ENCODE assay signal across 9 cellular contexts in genomic region chr7:32587431-32587948, GRCh38.
DNase-seq lines count a peak whose midpoint lies in the region; ATAC-seq and TF ChIP-seq lines count a peak whose summit lies in the region.
"Had no signal": no experiment of that assay in that cellular context is flagged by ENCODE, and none has a peak within 500 bp of the region (broad histone marks: within the 10 kb centered on the region; RNA-seq: fewer than 3 reads in every experiment).

No MANE protein-coding gene starts in this region.

- intact Hi-C loops in right lobe of liver (cut with DNase I), result no loop called here

- H3K9me3 Mint-ChIP-seq in stimulated activated naive CD8-positive, alpha-beta T cell treated with anti-CD3 and anti-CD28 coated beads, Interleukin-15, Interleukin-2, amounts not matched to agents 100 ng/mL and 50 ng/mL, for 24 hours, result no peaks in the 10 kb centered on the region
- H3K9me3 Mint-ChIP-seq: activated B cell treated with CpG ODN at 0.5 μM for 24 hours had no signal

- TF ChIP-seq CTCF in cardiac fibroblast (IDR thresholded peaks at IDR 0.05; ENCODE audit: low read depth, low read length) (no peak), right lobe of liver (IDR thresholded peaks at IDR 0.05) (no peak)

- H3K9me3 ChIP-seq in right lobe of liver, result no peaks in the 10 kb centered on the region

- H3K4me1 ChIP-seq in right lobe of liver, result no peaks in the 10 kb centered on the region

- H3K27ac ChIP-seq in right lobe of liver, result peak overlapping the region in 2 of 3 donors; percentile 4 to 63

- no peak overlapping the region for H3K4me3 Mint-ChIP-seq in stimulated activated naive CD8-positive, alpha-beta T cell treated with anti-CD3 and anti-CD28 coated beads, Interleukin-15, Interleukin-2, amounts not matched to agents 100 ng/mL and 50 ng/mL, for 24 hours
- H3K4me3 Mint-ChIP-seq: activated B cell treated with CpG ODN at 0.5 μM for 24 hours had no signal

- H3K27me3 ChIP-seq in right lobe of liver, result no peaks in the 10 kb centered on the region

- peaks cover 24% of the 10 kb centered on the region for H3K4me1 Mint-ChIP-seq in stimulated activated naive CD8-positive, alpha-beta T cell treated with anti-CD3 and anti-CD28 coated beads, Interleukin-15, Interleukin-2, amounts not matched to agents 100 ng/mL and 50 ng/mL, for 24 hours (ENCODE audit: low read depth)
- H3K4me1 Mint-ChIP-seq: activated B cell treated with CpG ODN at 0.5 μM for 24 hours had no signal

- H3K36me3 Mint-ChIP-seq in stimulated activated naive CD8-positive, alpha-beta T cell treated with anti-CD3 and anti-CD28 coated beads, Interleukin-15, Interleukin-2, amounts not matched to agents 100 ng/mL and 50 ng/mL, for 24 hours (ENCODE audit: low read depth), result peaks cover 47% of the 10 kb centered on the region

- no peak for DNase-seq in stimulated activated naive CD8-positive, alpha-beta T cell treated with anti-CD3 and anti-CD28 coated beads, Interleukin-15, Interleukin-2, amounts not matched to agents 100 U/mL and 50 U/mL, for 24 hours
- DNase-seq in cardiac fibroblast (ENCODE audit: low read depth in 2 of 2), result peak; percentile 93 to 94
- no peak for DNase-seq in right lobe of liver
- DNase-seq in NCI-H748 (lab: John Stamatoyannopoulos, UW; ENCODE audit: unreplicated experiment), result no peak
- DNase-seq in UCSD-AML1 (lab: John Stamatoyannopoulos, UW; ENCODE audit: unreplicated experiment), result no peak
- DNase-seq in activated CD4-positive, alpha-beta T cell treated with anti-CD3 and anti-CD28 coated beads for 1 hour, result no peak
- DNase-seq: activated B cell treated with CpG ODN at 0.5 μM for 24 hours had no signal

- TF ChIP-seq POLR2A in right lobe of liver (IDR thresholded peaks at IDR 0.05), result no peak

- H3K36me3 ChIP-seq in right lobe of liver, result peaks cover 0 to 30% (median 9%) of the 10 kb centered on the region in 4 donors

- 59% methylated on average over 9 of the region's 9 CpGs for WGBS in right lobe of liver (ENCODE audit: insufficient coverage, low coverage, low lambda C conversion rate, missing lambda C conversion rate)

- peak overlapping the region; percentile 85 for H3K27ac Mint-ChIP-seq in stimulated activated naive CD8-positive, alpha-beta T cell treated with anti-CD3 and anti-CD28 coated beads, Interleukin-15, Interleukin-2, amounts not matched to agents 100 ng/mL and 50 ng/mL, for 24 hours
- H3K27ac Mint-ChIP-seq: activated B cell treated with CpG ODN at 0.5 μM for 24 hours had no signal

- H3K4me3 ChIP-seq in cardiac fibroblast (replicated peaks in 1 of 2; ENCODE audit: low read depth in 2 of 2, low read length in 2 of 2), result peak overlapping the region in 1 of 2 donors; percentile 7
- H3K4me3 ChIP-seq in right lobe of liver, result no peak overlapping the region

- ATAC-seq in stimulated activated naive CD8-positive, alpha-beta T cell treated with anti-CD3 and anti-CD28 coated beads, Interleukin-15, Interleukin-2, amounts not matched to agents 100 U/mL and 50 U/mL, for 24 hours, result no peak
- ATAC-seq in right lobe of liver (peak in 3 of 4 donors; percentile 36 to 54 (median 53)), GM18873 (IDR thresholded peaks at IDR 0.05; ENCODE audit: low FRiP score, unreplicated experiment) (no peak)

- no peaks in the 10 kb centered on the region for H3K27me3 Mint-ChIP-seq in stimulated activated naive CD8-positive, alpha-beta T cell treated with anti-CD3 and anti-CD28 coated beads, Interleukin-15, Interleukin-2, amounts not matched to agents 100 ng/mL and 50 ng/mL, for 24 hours
- H3K27me3 Mint-ChIP-seq: activated B cell treated with CpG ODN at 0.5 μM for 24 hours had no signal

Comparison
In these comparisons a context has a peak if more than half of its experiments do, and no peak if none do; other contexts are left out.
1. ATAC-seq: peak in right lobe of liver (3 of 4); none in stimulated activated naive CD8-positive, alpha-beta T cell treated with anti-CD3 and anti-CD28 coated beads, Interleukin-15, Interleukin-2, amounts not matched to agents 100 U/mL and 50 U/mL, for 24 hours (single experiment) and GM18873 (single experiment).
2. DNase-seq: peak in cardiac fibroblast (2 of 2); none in stimulated activated naive CD8-positive, alpha-beta T cell treated with anti-CD3 and anti-CD28 coated beads, Interleukin-15, Interleukin-2, amounts not matched to agents 100 U/mL and 50 U/mL, for 24 hours (single experiment), right lobe of liver (0 of 3), NCI-H748 (single experiment), UCSD-AML1 (single experiment) and activated CD4-positive, alpha-beta T cell treated with anti-CD3 and anti-CD28 coated beads for 1 hour (single experiment).